In the genomic region with DNA sequence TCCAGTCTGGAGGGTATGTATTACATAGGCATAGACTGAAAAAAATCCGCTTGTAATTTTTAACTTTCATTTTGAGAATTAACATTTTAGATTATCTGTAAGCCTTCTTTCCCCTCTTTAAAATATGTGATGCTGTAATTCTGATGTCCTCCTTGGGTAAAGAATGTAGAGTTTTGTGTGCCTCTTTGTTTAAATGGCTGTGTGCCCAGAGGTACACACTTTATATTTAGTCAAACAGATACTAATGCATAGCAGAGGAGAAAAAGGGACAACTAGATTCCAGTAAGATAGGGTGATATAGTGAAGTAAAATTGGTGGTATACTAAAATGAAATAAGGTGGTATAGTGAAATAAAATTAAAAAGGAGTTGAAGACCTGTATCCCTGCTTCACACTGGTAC, we compare ENCODE assay signal across 11 cellular contexts. TPM values are rescaled to one million over a fixed set of nuclear protein-coding genes. Genes with fewer than 3 reads are reported as not detected.
DNase-seq lines count a peak whose midpoint lies in the region; ATAC-seq, FAIRE-seq and TF ChIP-seq lines count a peak whose summit lies in the region.
"Had no signal": no experiment of that assay in that cellular context is flagged by ENCODE, and none has a peak within 500 bp of the region (broad histone marks: within the 10 kb centered on the region; RNA-seq: fewer than 3 reads in every experiment).

No MANE protein-coding gene starts in this region.

- peaks cover 12% of the 10 kb centered on the region; the same call in 1 of the 2 replicates for H4K20me1 ChIP-seq in OCI-LY7 (ENCODE audit: insufficient read depth, low read length)
- H4K20me1 ChIP-seq in endothelial cell of umbilical vein (replicated peaks; ENCODE audit: control insufficient read depth, extremely low read depth, insufficient read depth, low read length) = no peaks in the 10 kb centered on the region

- H2AFZ ChIP-seq in OCI-LY7 (ENCODE audit: low read length) (no peak overlapping the region), endothelial cell of umbilical vein (ENCODE audit: low read depth, low read length) (no peak overlapping the region)

- CTCF ChIA-PET in OCI-LY7 (lab: Charles Lee; ENCODE audit: unreplicated experiment) (no interaction called here), endothelial cell of umbilical vein (lab: Charles Lee) (interaction anchor here (1.5 kb wide), 1 partner anchor 10 kb away, joined by 9 read pairs; no protein-coding TSS in a partner anchor)

- TF ChIP-seq CTCF in OCI-LY7 (conservative IDR thresholded peaks at IDR 0.05; ENCODE audit: low read length) = no peak
- TF ChIP-seq CTCF in endothelial cell of umbilical vein (IDR thresholded peaks at IDR 0.05; ENCODE audit: extremely low read depth in 1 of 2, insufficient read depth in 1 of 2, low read depth in 1 of 2, low read length in 2 of 2) = no peak
- TF ChIP-seq CTCF in progenitor cell of endocrine pancreas (IDR thresholded peaks at IDR 0.05; ENCODE audit: unreplicated experiment) = no peak

- POLR2A ChIA-PET in OCI-LY7 (lab: Charles Lee) = interaction anchor here (0.6 to 1.6 kb wide), 3 partner anchors 15 to 35 kb away, joined by 3 to 6 read pairs (median 5); no protein-coding TSS in a partner anchor
- POLR2A ChIA-PET in endothelial cell of umbilical vein (lab: Charles Lee) = no interaction called here

- H3K79me2 ChIP-seq in OCI-LY7 (ENCODE audit: insufficient read depth, low read depth, low read length) (peaks cover 44% of the 10 kb centered on the region), endothelial cell of umbilical vein (ENCODE audit: control insufficient read depth, insufficient read depth, low read length) (peaks cover 47% of the 10 kb centered on the region)

- no peak for ATAC-seq in HG02588 (IDR thresholded peaks at IDR 0.05; ENCODE audit: unreplicated experiment)

- BruUV-seq in OCI-LY7 (replicated peaks; lab: Mats Ljungman, UMichigan) (no TSS peak), endothelial cell of umbilical vein (replicated peaks; lab: Mats Ljungman, UMichigan) (no TSS peak)

- H3K4me3 ChIP-seq in OCI-LY7 (ENCODE audit: low read depth, low read length, poor library complexity, severe bottlenecking) (peak overlapping the region; percentile 91), endothelial cell of umbilical vein (replicated peaks in 1 of 3; ENCODE audit: insufficient read depth in 1 of 3, low read depth in 1 of 3, low read length in 3 of 3) (peak overlapping the region in 1 of 3 experiments; percentile 97)

- H3K27me3 Mint-ChIP-seq in T-helper 1 cell treated with Interleukin-12 subunit alpha and Interleukin-12 subunit beta and Interleukin-4 antibody, amounts not matched to agents 30 μg/mL and 1 μg/mL, for 36 hours (ENCODE audit: low read depth) = no peaks in the 10 kb centered on the region
- H3K27me3 Mint-ChIP-seq in progenitor cell of endocrine pancreas = no peaks in the 10 kb centered on the region

- H3K4me2 ChIP-seq in OCI-LY7 (ENCODE audit: low read length) = peak overlapping the region; percentile 91
- H3K4me2 ChIP-seq in endothelial cell of umbilical vein (ENCODE audit: insufficient read depth, low read length) = peak overlapping the region; percentile 96

- H3K4me3 Mint-ChIP-seq in T-helper 1 cell treated with Interleukin-12 subunit alpha and Interleukin-12 subunit beta and Interleukin-4 antibody, amounts not matched to agents 30 μg/mL and 1 μg/mL, for 36 hours = peak overlapping the region; percentile 86
- peak overlapping the region; percentile 89 for H3K4me3 Mint-ChIP-seq in progenitor cell of endocrine pancreas (ENCODE audit: low read depth)

- H3K4me1 ChIP-seq in OCI-LY7 (ENCODE audit: insufficient read depth, low read length, poor library complexity, severe bottlenecking) (peaks cover 26% of the 10 kb centered on the region), endothelial cell of umbilical vein (ENCODE audit: control insufficient read depth, extremely low read depth, insufficient read depth, low read length) (peaks cover 45% of the 10 kb centered on the region)

- H3K36me3 ChIP-seq in OCI-LY7 (ENCODE audit: insufficient read depth, low read length) = peaks cover 29% of the 10 kb centered on the region
- no peaks in the 10 kb centered on the region for H3K36me3 ChIP-seq in endothelial cell of umbilical vein (ENCODE audit: control insufficient read depth in 2 of 2, extremely low read depth in 1 of 2, insufficient read depth in 2 of 2, low read length in 2 of 2)
- H3K36me3 ChIP-seq: thyroid gland had no signal

- H3K4me1 Mint-ChIP-seq in T-helper 1 cell treated with Interleukin-12 subunit alpha and Interleukin-12 subunit beta and Interleukin-4 antibody, amounts not matched to agents 30 μg/mL and 1 μg/mL, for 36 hours (ENCODE audit: low read depth) = peaks cover 41% of the 10 kb centered on the region
- H3K4me1 Mint-ChIP-seq in progenitor cell of endocrine pancreas (ENCODE audit: low read depth) = peaks cover 31% of the 10 kb centered on the region

- no peak for FAIRE-seq in endothelial cell of umbilical vein (lab: Jason Lieb, UNC)

- H3K9me2 ChIP-seq in OCI-LY7 (ENCODE audit: insufficient read depth, low read length) = no peaks in the 10 kb centered on the region

- H3K9ac ChIP-seq in endothelial cell of umbilical vein (replicated peaks; ENCODE audit: extremely low read depth, insufficient read depth, low read length) = no peak overlapping the region

- no peaks in the 10 kb centered on the region for H3K9me3 Mint-ChIP-seq in T-helper 1 cell treated with Interleukin-12 subunit alpha and Interleukin-12 subunit beta and Interleukin-4 antibody, amounts not matched to agents 30 μg/mL and 1 μg/mL, for 36 hours
- no peaks in the 10 kb centered on the region for H3K9me3 Mint-ChIP-seq in progenitor cell of endocrine pancreas (ENCODE audit: low read depth)

- intact Hi-C loops in OCI-LY7 (cut with micrococcal nuclease; ENCODE audit: unreplicated experiment) = loop anchor here (10.0 kb wide), 1 partner anchor 420 kb away; no protein-coding TSS in a partner anchor
- intact Hi-C loops in endothelial cell of umbilical vein (cut with micrococcal nuclease) = loop anchor here (10.0 kb wide), 2 partner anchors 870 to 900 kb away; partner anchors contain the start of gene DPYSL3

- H3K9me1 ChIP-seq in endothelial cell of umbilical vein (replicated peaks; ENCODE audit: control insufficient read depth, extremely low read depth, insufficient read depth, low read length) = no peaks in the 10 kb centered on the region

- H3K27ac Mint-ChIP-seq in T-helper 1 cell treated with Interleukin-12 subunit alpha and Interleukin-12 subunit beta and Interleukin-4 antibody, amounts not matched to agents 30 μg/mL and 1 μg/mL, for 36 hours = peak overlapping the region; percentile 98
- H3K27ac Mint-ChIP-seq in progenitor cell of endocrine pancreas = peak overlapping the region; percentile 99

- H3K27ac ChIP-seq in OCI-LY7 (ENCODE audit: low read depth, low read length, poor library complexity, severe bottlenecking) = no peak overlapping the region
- peak overlapping the region; percentile 97 for H3K27ac ChIP-seq in endothelial cell of umbilical vein (ENCODE audit: insufficient read depth, low read depth, low read length)

- DNase-seq in T-helper 1 cell = no peak
- DNase-seq in OCI-LY7 (ENCODE audit: low spot score) = no peak
- DNase-seq in endothelial cell of umbilical vein (ENCODE audit: low read depth, low spot score) = no peak
- no peak for DNase-seq in progenitor cell of endocrine pancreas (ENCODE audit: low spot score, unreplicated experiment)
- DNase-seq in RPMI8226 = no peak
- no peak for DNase-seq in Kasumi-1 (lab: John Stamatoyannopoulos, UW)
- DNase-seq: 8988T, hippocampal formation, thyroid gland had no signal

- H3K9me3 ChIP-seq in OCI-LY7 (ENCODE audit: low read length) (peaks cover 2% of the 10 kb centered on the region; the same call in 1 of the 2 replicates), endothelial cell of umbilical vein (replicated peaks; ENCODE audit: control insufficient read depth, insufficient read depth, low read length) (no peaks in the 10 kb centered on the region)
- H3K9me3 ChIP-seq: thyroid gland had no signal

- dilution Hi-C loops in endothelial cell of umbilical vein (cut with MboI; ENCODE audit: extremely low pct_ligation_motif_present, low sequenced_read_pairs) = no loop called here

- no peaks in the 10 kb centered on the region for H3K27me3 ChIP-seq in endothelial cell of umbilical vein (ENCODE audit: control insufficient read depth in 2 of 2, insufficient read depth in 2 of 2, low read length in 2 of 2)
- H3K27me3 ChIP-seq: thyroid gland had no signal

- peaks cover 19% of the 10 kb centered on the region for H3K36me3 Mint-ChIP-seq in T-helper 1 cell treated with Interleukin-12 subunit alpha and Interleukin-12 subunit beta and Interleukin-4 antibody, amounts not matched to agents 30 μg/mL and 1 μg/mL, for 36 hours (ENCODE audit: low read depth)
- peaks cover 3% of the 10 kb centered on the region for H3K36me3 Mint-ChIP-seq in progenitor cell of endocrine pancreas (ENCODE audit: insufficient read depth)

- TF ChIP-seq POLR2A in endothelial cell of umbilical vein (IDR thresholded peaks at IDR 0.05; ENCODE audit: low read depth, low read length) = no peak

TF ChIP-seq in endothelial cell of umbilical vein, 7 proteins besides CTCF, POLR2A, EP300 and RAD21 (continues in another document):
- TF ChIP-seq EZH2 (IDR thresholded peaks at IDR 0.05; ENCODE audit: borderline replicate concordance, low read depth, low read length, severe bottlenecking) = no peak

RNA-seq across cellular contexts. Expression of gene FBXO38, which starts 1.3 kb away (rescaled TPM):
- 29.9 and 37.6 TPM in 2 replicates for total RNA-seq in OCI-LY7 (2014; rRNA removed; shearing (Covaris generic))
- total RNA-seq in OCI-LY7 (2022) (49.5 and 56.8 TPM in 2 replicates), endothelial cell of umbilical vein (52.9 and 65.6 TPM in 2 replicates), progenitor cell of endocrine pancreas (65.0 and 68.1 TPM in 2 replicates)
- polyA plus RNA-seq in endothelial cell of umbilical vein = 15.0 and 18.6 TPM in 2 replicates
- 14.5 and 14.9 TPM in 2 replicates for polyA plus RNA-seq in endothelial cell of umbilical vein (2011; cell fraction: cytosol; rRNA removed)
- polyA plus RNA-seq in endothelial cell of umbilical vein (2011; cell fraction: nucleus; rRNA removed) = 75.0 and 98.8 TPM in 2 replicates
- polyA plus RNA-seq in endothelial cell of umbilical vein (2012) = 25.1 and 40.5 TPM in 2 replicates
- 107 and 138 TPM in 2 replicates for polyA minus RNA-seq in endothelial cell of umbilical vein
- 24.2 TPM for polyA minus RNA-seq in endothelial cell of umbilical vein (2011; cell fraction: cytosol; rRNA and poly(A)+ RNA removed)
- polyA minus RNA-seq in endothelial cell of umbilical vein (2011; cell fraction: nucleus; rRNA and poly(A)+ RNA removed) = 245 and 336 TPM in 2 replicates

RNA-seq across cellular contexts. Expression of gene SPINK9, which starts 49.7 kb away (rescaled TPM):
- not detected in 2 replicates for total RNA-seq in OCI-LY7 (2014; rRNA removed; shearing (Covaris generic))
- not detected in 2 replicates for total RNA-seq in OCI-LY7 (2022)
- not detected in 2 replicates for total RNA-seq in endothelial cell of umbilical vein
- polyA plus RNA-seq in endothelial cell of umbilical vein = not detected in 2 replicates
- polyA plus RNA-seq in endothelial cell of umbilical vein (2011; cell fraction: cytosol; rRNA removed) = not detected in 2 replicates
- not detected in 2 replicates for polyA plus RNA-seq in endothelial cell of umbilical vein (2011; cell fraction: nucleus; rRNA removed)
- polyA plus RNA-seq in endothelial cell of umbilical vein (2012) = not detected in 2 replicates
- polyA minus RNA-seq in endothelial cell of umbilical vein = not detected in 2 replicates
- polyA minus RNA-seq in endothelial cell of umbilical vein (2011; cell fraction: cytosol; rRNA and poly(A)+ RNA removed) = not detected
- not detected in 2 replicates for polyA minus RNA-seq in endothelial cell of umbilical vein (2011; cell fraction: nucleus; rRNA and poly(A)+ RNA removed)
- total RNA-seq in progenitor cell of endocrine pancreas = not detected in 2 replicates
- total RNA-seq: thyroid gland had no signal
